In genomic region chr15:78434711-78435110, GRCh38 we compare ENCODE assay signal across 1 cellular context.
TF ChIP-seq lines count a peak whose summit lies in the region.

No MANE protein-coding gene starts in this region.

TF ChIP-seq in H1, 55 proteins besides CTCF, POLR2A, EP300 and RAD21:
- TF ChIP-seq CHD7 (IDR thresholded peaks at IDR 0.05; ENCODE audit: insufficient replicate concordance, low read length) (peak; percentile 28), TBP (IDR thresholded peaks at IDR 0.05; ENCODE audit: low read depth, low read length) (0 out of 2 replicates have a peak, but pooled peaks have one; percentile 47)
